11 cellular contexts compared by ENCODE assay signal in genomic region chr1:53553734-53554509, GRCh38.
DNase-seq lines count a peak whose midpoint lies in the region; ATAC-seq and TF ChIP-seq lines count a peak whose summit lies in the region.
"Had no signal": no experiment of that assay in that cellular context is flagged by ENCODE, and none has a peak within 500 bp of the region (broad histone marks: within the 10 kb centered on the region; RNA-seq: fewer than 3 reads in every experiment).

No MANE protein-coding gene starts in this region.

- H3K36me3 ChIP-seq in suprapubic skin = no peaks in the 10 kb centered on the region
- H3K36me3 ChIP-seq: neural progenitor cell had no signal

- peaks cover 3% of the 10 kb centered on the region for H3K4me1 ChIP-seq in suprapubic skin

- ATAC-seq in left ventricle myocardium superior = no peak
- ATAC-seq in HG03354 (IDR thresholded peaks at IDR 0.05; ENCODE audit: poor library complexity, severe bottlenecking, unreplicated experiment) = no peak
- no peak for ATAC-seq in HG02759 (IDR thresholded peaks at IDR 0.05; ENCODE audit: unreplicated experiment)

- 90% methylated on average over 7 of the region's 8 CpGs for WGBS in suprapubic skin

- no peak for TF ChIP-seq POLR2A in suprapubic skin (IDR thresholded peaks at IDR 0.05)

- no peak for TF ChIP-seq EP300 in suprapubic skin (IDR thresholded peaks at IDR 0.05)

- no peak for TF ChIP-seq CTCF in suprapubic skin (IDR thresholded peaks at IDR 0.05)

- H3K27ac ChIP-seq in suprapubic skin = no peak overlapping the region
- H3K27ac ChIP-seq: neural progenitor cell had no signal

- H3K4me3 ChIP-seq in suprapubic skin = no peak overlapping the region
- H3K4me3 ChIP-seq: neural progenitor cell had no signal

- intact Hi-C loops in left ventricle myocardium superior (cut with micrococcal nuclease) = no loop called here

- H3K27me3 ChIP-seq in suprapubic skin = no peaks in the 10 kb centered on the region
- H3K27me3 ChIP-seq: neural progenitor cell had no signal

- H3K9me3 ChIP-seq in suprapubic skin = no peaks in the 10 kb centered on the region

- DNase-seq in activated gamma-delta T cell treated with Interleukin-2 at 50 U/mL for 16 hours (peak; percentile 10), activated gamma-delta T cell (lab: John Stamatoyannopoulos, UW) (no peak), RPMI7951 (ENCODE audit: low read depth) (peak; percentile 97), left ventricle myocardium superior (peak; percentile 11), suprapubic skin (ENCODE audit: low spot score in 2 of 2) (peak; percentile 18 to 52)
- DNase-seq in stimulated activated CD4-positive, alpha-beta T cell treated with anti-CD3 and anti-CD28 coated beads, Interleukin-15, amount 100 ng/mL, for 24 hours = no peak
- DNase-seq: NCI-H526 treated with DMSO at 0.1 percent for 48 hours, SW 1271 had no signal

Comparison
In these comparisons a context has a peak if more than half of its experiments do, and no peak if none do; other contexts are left out.
1. DNase-seq: peak in activated gamma-delta T cell treated with Interleukin-2 at 50 U/mL for 16 hours (single experiment), RPMI7951 (single experiment), left ventricle myocardium superior (single experiment) and suprapubic skin (2 of 2); none in activated gamma-delta T cell (single experiment) and stimulated activated CD4-positive, alpha-beta T cell treated with anti-CD3 and anti-CD28 coated beads, Interleukin-15, amount 100 ng/mL, for 24 hours (single experiment).